11 cellular contexts compared by ENCODE assay signal in genomic region chr15:75723171-75723846, GRCh38. TPM values are rescaled to one million over a fixed set of nuclear protein-coding genes. Genes with fewer than 3 reads are reported as not detected.
A peak's percentile ranks its signal among the peaks of the same experiment; 100 is the strongest.
DNase-seq lines count a peak whose midpoint lies in the region; ATAC-seq and TF ChIP-seq lines count a peak whose summit lies in the region.
"Had no signal": no experiment of that assay in that cellular context is flagged by ENCODE, and none has a peak within 500 bp of the region (broad histone marks: within the 10 kb centered on the region; RNA-seq: fewer than 3 reads in every experiment).

No MANE protein-coding gene starts in this region.

- DNase-seq in DMS53 (lab: John Stamatoyannopoulos, UW) = peak; percentile 66
- DNase-seq in DMS53 treated with DMSO at 0.1 percent for 48 hours (lab: John Stamatoyannopoulos, UW; ENCODE audit: unreplicated experiment) = no peak
- no peak for DNase-seq in T-helper 17 cell
- DNase-seq in left kidney (ENCODE audit: low read depth, low spot score) = peak; percentile 45
- peak; percentile 43 for DNase-seq in spleen
- no peak for DNase-seq in KBM-7
- DNase-seq in T-helper 1 cell = no peak
- DNase-seq in GM20000 (ENCODE audit: low spot score) = no peak
- DNase-seq: NCI-H1105 had no signal

- H3K9me3 ChIP-seq in T-helper 17 cell (ENCODE audit: control insufficient read depth, low read length, poor library complexity, severe bottlenecking) (no peaks in the 10 kb centered on the region), spleen (no peaks in the 10 kb centered on the region)
- H3K9me3 ChIP-seq: psoas muscle had no signal

- 64 to 82% (median 78%) methylated on average over 8 of the region's 8 CpGs for WGBS in spleen, 5 donors

- no peak overlapping the region for H3K4me3 Mint-ChIP-seq in T-helper 17 cell

- H3K27ac Mint-ChIP-seq in T-helper 17 cell = peak overlapping the region; percentile 80

- no peak for ATAC-seq in T-helper 17 cell

- intact Hi-C loops in spleen (cut with DNase I; ENCODE audit: low total_unique reads) = no loop called here

- H3K4me1 Mint-ChIP-seq in T-helper 17 cell = peaks cover 7% of the 10 kb centered on the region

- H3K36me3 Mint-ChIP-seq in T-helper 17 cell (ENCODE audit: low read depth) = peaks cover 6% of the 10 kb centered on the region

- no peaks in the 10 kb centered on the region for H3K36me3 ChIP-seq in spleen

- in situ Hi-C loops in KBM-7 (cut with MboI; ENCODE audit: low pct_unique_long_range_greater_than_20kb, low sequenced_read_pairs) = loop anchor here (10.0 kb wide), 1 partner anchor 201 kb away; no protein-coding TSS in a partner anchor

- H3K27ac ChIP-seq in spleen = peak overlapping the region in 7 of 8 donors; percentile 52 to 76 (median 71)
- H3K27ac ChIP-seq: 22Rv1 had no signal

- peaks cover 37% of the 10 kb centered on the region for H3K27me3 Mint-ChIP-seq in T-helper 17 cell

- peaks cover 0 to 10% (median 0%) of the 10 kb centered on the region in 7 donors for H3K27me3 ChIP-seq in spleen (replicated peaks in 1 of 7)

- peaks cover 0 to 30% (median 18%) of the 10 kb centered on the region in 6 donors for H3K4me1 ChIP-seq in spleen
- H3K4me1 ChIP-seq: psoas muscle had no signal

- no peak for TF ChIP-seq CTCF in spleen (IDR thresholded peaks at IDR 0.05 in 8 of 11, conservative IDR thresholded peaks at IDR 0.05 in 3 of 11)
- no peak for TF ChIP-seq CTCF in GM20000 (IDR thresholded peaks at IDR 0.05; ENCODE audit: extremely low read depth, missing control alignments)

- TF ChIP-seq POLR2A in spleen (IDR thresholded peaks at IDR 0.05) = no peak

- no peak overlapping the region for H3K4me3 ChIP-seq in spleen
- H3K4me3 ChIP-seq: psoas muscle had no signal

RNA-seq across cellular contexts. Expression of gene CSPG4, which starts 10.7 kb away (rescaled TPM):
- total RNA-seq in T-helper 17 cell (under 1 TPM in 1 of 2 donors, not detected in 1; 0.08 TPM), spleen (10 to 100 TPM in 4 of 7 donors, 1 to 10 TPM in 3; 4.1 to 28.6 (median 10.2) TPM)
- 1 to 10 TPM in 2 of 3 donors, under 1 TPM in 1; 0.89 to 4.9 (median 1.3) TPM for polyA plus RNA-seq in spleen

Comparison
In these comparisons a context has a peak if more than half of its experiments do, and no peak if none do; other contexts are left out.
1. DNase-seq: peak in DMS53 (single experiment), left kidney (single experiment) and spleen (single experiment); none in DMS53 treated with DMSO at 0.1 percent for 48 hours (single experiment), T-helper 17 cell (0 of 3), KBM-7 (single experiment), T-helper 1 cell (0 of 5) and GM20000 (single experiment).
2. RNA of gene CSPG4, which starts 10.7 kb away (total RNA-seq): 4.1 to 28.6 TPM in spleen; 0.08 TPM in T-helper 17 cell; every median in the first group is over 4 times any median in the second.